Comparison of ENCODE assay signal across 22 cellular contexts in the genomic region with DNA sequence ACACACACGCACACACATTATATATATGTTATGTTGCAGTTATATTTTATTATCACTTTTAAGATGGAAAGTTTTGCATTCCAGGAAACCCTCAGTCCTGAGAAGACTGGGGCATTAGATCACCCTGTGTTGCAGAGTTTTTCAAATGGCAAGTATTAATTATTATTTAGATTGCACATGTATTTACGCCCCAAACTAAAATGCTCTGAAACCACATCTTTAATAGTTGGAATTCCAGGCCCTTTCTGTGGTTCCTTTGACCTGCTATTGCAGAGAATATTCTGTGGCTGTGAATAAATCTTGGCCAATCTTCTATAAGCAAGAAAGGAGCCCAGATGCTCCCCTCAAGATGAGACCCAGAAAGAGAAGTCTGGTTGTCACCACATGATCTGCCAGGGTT.
A peak's percentile ranks its signal among the peaks of the same experiment; 100 is the strongest.
DNase-seq lines count a peak whose midpoint lies in the region; TF ChIP-seq lines count a peak whose summit lies in the region.
"Had no signal": no experiment of that assay in that cellular context is flagged by ENCODE, and none has a peak within 500 bp of the region (broad histone marks: within the 10 kb centered on the region; RNA-seq: fewer than 3 reads in every experiment).

No MANE protein-coding gene starts in this region.

- H3K9ac ChIP-seq in adipocyte (ENCODE audit: low read length), result no peak overlapping the region
- H3K9ac ChIP-seq: parathyroid adenoma had no signal

- POLR2A ChIA-PET in BJ (lab: Charles Lee), result no interaction called here

- H3K27me3 ChIP-seq in BJ (ENCODE audit: control insufficient read depth, insufficient read depth, low read length) (no peaks in the 10 kb centered on the region), adipocyte (replicated peaks; ENCODE audit: control insufficient read depth, insufficient read depth, low read length) (no peaks in the 10 kb centered on the region)
- H3K27me3 ChIP-seq: body of pancreas, sigmoid colon, testis had no signal

- no peaks in the 10 kb centered on the region for H3K9me3 ChIP-seq in adipocyte (ENCODE audit: control insufficient read depth, low read length)
- H3K9me3 ChIP-seq: body of pancreas, Caco-2, sigmoid colon, testis had no signal

- H3K27ac ChIP-seq in caudate nucleus (ENCODE audit: low read depth, low read length), result no peak overlapping the region
- H3K27ac ChIP-seq: body of pancreas, coronary artery, parathyroid adenoma, sigmoid colon, testis had no signal

- CTCF ChIA-PET in BJ (lab: Yijun Ruan, JAX), result interaction anchor here (1.5 kb wide), 1 partner anchor 17 kb away, joined by 3 read pairs; no protein-coding TSS in a partner anchor

- no peaks in the 10 kb centered on the region for H3K36me3 ChIP-seq in BJ (ENCODE audit: control insufficient read depth, insufficient read depth, low read length)
- no peaks in the 10 kb centered on the region for H3K36me3 ChIP-seq in adipocyte (ENCODE audit: control insufficient read depth, insufficient read depth, low read length, severe bottlenecking)
- H3K36me3 ChIP-seq: sigmoid colon had no signal

- DNase-seq in BJ (ENCODE audit: low read depth) (peak; percentile 84), adipocyte (ENCODE audit: low read depth) (peak; percentile 30), fibroblast of peridontal ligament (ENCODE audit: extremely low read depth) (peak; percentile 63), renal cortical epithelial cell (ENCODE audit: low read depth) (peak; percentile 57), DMS53 (lab: John Stamatoyannopoulos, UW) (no peak), CD1c-positive myeloid dendritic cell (ENCODE audit: extremely low spot score) (no peak), NOMO-1 (lab: John Stamatoyannopoulos, UW; ENCODE audit: unreplicated experiment in 2 of 2) (no peak), caudate nucleus (lab: John Stamatoyannopoulos, UW) (no peak)
- DNase-seq: activated CD4-positive, alpha-beta T cell treated with anti-CD3 and anti-CD28 coated beads for 1 hour; activated CD8-positive, alpha-beta memory T cell treated with anti-CD3 and anti-CD28 coated beads for 24 hours; activated naive CD4-positive, alpha-beta T cell treated with Interleukin-2 at 50 U/mL for 16 hours; activated T-cell treated with anti-CD3 and anti-CD28 coated beads, Interleukin-2, amount 50 U/mL, for 4 hours; body of pancreas; Caco-2; glutamatergic neuron; NCI-H1417 treated with DMSO at 0.1 percent for 48 hours; NCI-H526 treated with DMSO at 0.1 percent for 48 hours; sigmoid colon; SW 1271; testis had no signal

- H3K4me1 ChIP-seq in adipocyte (ENCODE audit: control insufficient read depth, insufficient read depth, low read length), result peaks cover 4% of the 10 kb centered on the region
- H3K4me1 ChIP-seq: parathyroid adenoma had no signal

- H3K4me3 ChIP-seq in BJ (ENCODE audit: low read depth, low read length) (no peak overlapping the region), adipocyte (ENCODE audit: low read length) (no peak overlapping the region)
- H3K4me3 ChIP-seq: body of pancreas, coronary artery, sigmoid colon, testis had no signal

- no peak for TF ChIP-seq CTCF in BJ (IDR thresholded peaks at IDR 0.05; ENCODE audit: insufficient read depth, low read depth, low read length)

Comparison
In these comparisons a context has a peak if more than half of its experiments do, and no peak if none do; other contexts are left out.
1. DNase-seq: peak in BJ (single experiment), adipocyte (single experiment), fibroblast of peridontal ligament (single experiment) and renal cortical epithelial cell (single experiment); none in DMS53 (single experiment), CD1c-positive myeloid dendritic cell (single experiment), NOMO-1 (0 of 2) and caudate nucleus (0 of 61).